ENCODE assay signal across 20 cellular contexts in the genomic region with DNA sequence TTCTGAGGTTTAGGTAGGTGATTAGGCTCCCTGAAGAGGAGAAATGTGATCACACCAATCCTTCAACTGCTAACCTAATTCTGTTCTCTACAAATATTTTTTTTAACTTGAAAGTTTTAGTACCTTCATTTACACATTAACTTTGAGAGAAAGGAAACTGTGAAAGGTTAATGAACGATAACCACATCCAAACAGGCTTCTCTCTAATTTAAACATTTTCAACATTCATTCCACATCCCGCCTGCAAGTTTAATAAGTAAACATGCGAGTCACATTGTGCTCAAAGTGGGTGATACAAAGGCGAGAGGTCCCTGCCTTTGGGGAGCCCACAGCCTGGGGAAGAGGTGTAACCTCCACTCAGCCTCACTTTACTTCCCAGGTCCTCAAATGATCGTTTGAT. TPM values are rescaled to one million over a fixed set of nuclear protein-coding genes. Genes with fewer than 3 reads are reported as not detected.
DNase-seq lines count a peak whose midpoint lies in the region; ATAC-seq and TF ChIP-seq lines count a peak whose summit lies in the region.
"Had no signal": no experiment of that assay in that cellular context is flagged by ENCODE, and none has a peak within 500 bp of the region (broad histone marks: within the 10 kb centered on the region; RNA-seq: fewer than 3 reads in every experiment).

No MANE protein-coding gene starts in this region.

- H3K4me2 ChIP-seq in GM23248 (ENCODE audit: unreplicated experiment): no peak overlapping the region

- H3K4me1 ChIP-seq in GM23248 (ENCODE audit: insufficient read depth): peaks cover 17% of the 10 kb centered on the region
- H3K4me1 ChIP-seq: gastrocnemius medialis had no signal

- H3K4me3 ChIP-seq in GM23248: no peak overlapping the region
- no peak overlapping the region for H3K4me3 ChIP-seq in dorsolateral prefrontal cortex
- H3K4me3 ChIP-seq: gastrocnemius medialis had no signal

- intact Hi-C loops in head of caudate nucleus (cut with DNase I) (no loop called here), dorsolateral prefrontal cortex (cut with DNase I) (no loop called here)

- H3K9me3 ChIP-seq in GM23248 (ENCODE audit: low read depth): no peaks in the 10 kb centered on the region
- H3K9me3 ChIP-seq: gastrocnemius medialis had no signal

- H3K27me3 ChIP-seq in GM23248 (replicated peaks; ENCODE audit: insufficient read depth) (no peaks in the 10 kb centered on the region), dorsolateral prefrontal cortex (no peaks in the 10 kb centered on the region)
- H3K27me3 ChIP-seq: gastrocnemius medialis had no signal

- no peak overlapping the region for H2AFZ ChIP-seq in GM23248

- 64 to 76% methylated on average over 5 of the region's 5 CpGs for WGBS in GM23248 (ENCODE audit: low coverage in 1 of 2, low lambda C conversion rate in 2 of 2, missing lambda C conversion rate in 2 of 2), 2 experiments

- 0 out of 2 replicates have a peak, but pooled peaks cover 6% of the 10 kb centered on the region for H3F3A ChIP-seq in GM23248 (ENCODE audit: insufficient read depth)

- H3K79me2 ChIP-seq in GM23248 (ENCODE audit: insufficient read depth): no peaks in the 10 kb centered on the region

- no peak overlapping the region for H3K9ac ChIP-seq in GM23248

- H4K20me1 ChIP-seq in GM23248 (ENCODE audit: insufficient read depth): no peaks in the 10 kb centered on the region

- no peaks in the 10 kb centered on the region for H3K36me3 ChIP-seq in GM23248 (ENCODE audit: low read depth)
- H3K36me3 ChIP-seq: gastrocnemius medialis had no signal

- no peak for TF ChIP-seq CTCF in dorsolateral prefrontal cortex (IDR thresholded peaks at IDR 0.05 in 54 of 56, conservative IDR thresholded peaks at IDR 0.05 in 2 of 56; ENCODE audit: low read depth in 1 of 56, partially characterized antibody in 56 of 56)

- in situ Hi-C loops in GM23248 (cut with MboI): no loop called here

- peak; percentile 55 for DNase-seq in kidney glomerular epithelial cell (lab: John Stamatoyannopoulos, UW)
- DNase-seq in NCI-H2081 (lab: John Stamatoyannopoulos, UW): no peak
- no peak for DNase-seq in head of caudate nucleus
- no peak for DNase-seq in GM23248
- no peak for DNase-seq in dorsolateral prefrontal cortex
- DNase-seq: activated CD4-positive, alpha-beta T cell treated with anti-CD3 and anti-CD28 coated beads for 36 hours; activated gamma-delta T cell; amniotic stem cell; CD4-positive, alpha-beta T cell; erythroblast; gastrocnemius medialis; NCI-H1417 treated with DMSO at 0.1 percent for 48 hours; posterior cingulate gyrus; small intestine; stimulated activated CD4-positive, alpha-beta T cell treated with anti-CD3 and anti-CD28 coated beads, Interleukin-4, amount 100 ng/mL, for 4 hours had no signal

- peak; percentile 48 for ATAC-seq in GM18508 (IDR thresholded peaks at IDR 0.05; ENCODE audit: insufficient read depth, unreplicated experiment)
- peak; percentile 54 for ATAC-seq in GM21381 (IDR thresholded peaks at IDR 0.05; ENCODE audit: unreplicated experiment)
- peak; percentile 50 for ATAC-seq in HG03432 (IDR thresholded peaks at IDR 0.05; ENCODE audit: unreplicated experiment)
- ATAC-seq: activated CD4-positive, alpha-beta T cell treated with anti-CD3 and anti-CD28 coated beads for 36 hours; gastrocnemius medialis; HepG2 had no signal

- H3K9me2 ChIP-seq in GM23248 (ENCODE audit: insufficient read depth): no peaks in the 10 kb centered on the region

- no peak overlapping the region for H3K27ac ChIP-seq in GM23248
- no peak overlapping the region for H3K27ac ChIP-seq in dorsolateral prefrontal cortex
- H3K27ac ChIP-seq: RWPE1 had no signal

RNA-seq across cellular contexts. Expression of gene DENND2A, which starts 47.7 kb away (rescaled TPM):
- total RNA-seq in GM23248 (2014; rRNA removed; shearing (Covaris generic)): 2.2 and 2.4 TPM in 2 replicates
- 0.78 and 1.6 TPM in 2 replicates for polyA plus RNA-seq in GM23248 (2016; fragmentation: Nextera tagmentation; extraction: Ambion mirVana)
- total RNA-seq in dorsolateral prefrontal cortex: 10 to 100 TPM; 19.7 to 79.9 (median 34.1) TPM
- total RNA-seq: activated CD4-positive, alpha-beta T cell treated with anti-CD3 and anti-CD28 coated beads for 36 hours; CD4-positive, alpha-beta T cell; HepG2 had no signal
- polyA plus RNA-seq: HepG2 had no signal
